ENCODE assay signal across 8 cellular contexts in the genomic region with DNA sequence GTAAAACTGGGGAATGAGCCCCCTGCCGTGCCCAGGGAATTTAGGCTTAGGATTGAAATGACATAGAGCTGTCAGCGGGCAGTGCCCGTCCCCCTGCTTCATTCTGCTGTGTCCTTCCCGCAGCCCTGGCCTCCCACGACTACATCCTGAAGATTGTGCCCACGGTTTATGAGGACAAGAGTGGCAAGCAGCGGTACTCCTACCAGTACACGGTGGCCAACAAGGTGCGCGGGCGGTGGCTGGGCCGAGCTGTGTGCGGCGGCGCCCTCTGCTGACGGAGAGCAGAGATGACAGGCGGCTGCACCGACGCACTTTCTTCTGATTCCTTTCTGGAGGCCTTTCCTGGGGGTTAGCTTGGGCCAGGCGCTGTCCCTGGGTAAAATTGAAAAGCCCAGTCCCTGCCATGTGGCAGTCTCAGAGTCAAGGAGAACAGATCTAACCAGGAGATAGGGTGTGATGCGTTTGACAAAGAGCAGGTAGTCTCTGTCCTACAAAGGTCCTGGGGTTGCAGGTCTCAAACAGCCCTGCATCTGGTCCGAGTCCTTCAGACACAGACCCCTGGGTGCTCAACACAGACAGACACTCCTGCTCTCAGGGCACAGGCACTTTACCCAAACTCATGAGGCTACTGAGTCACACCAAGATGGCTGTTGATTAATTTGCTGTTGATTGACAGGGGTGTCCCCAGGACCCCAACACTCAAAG. TPM values are rescaled to one million over a fixed set of nuclear protein-coding genes. Genes with fewer than 3 reads are reported as not detected.
DNase-seq lines count a peak whose midpoint lies in the region; ATAC-seq and TF ChIP-seq lines count a peak whose summit lies in the region.

No MANE protein-coding gene starts in this region.

- no peaks in the 10 kb centered on the region for H3K79me2 ChIP-seq in GM23338 (replicated peaks; ENCODE audit: insufficient read depth)

- H3K36me3 Mint-ChIP-seq in GM23338 (ENCODE audit: low read depth): peaks cover 45% of the 10 kb centered on the region

- H3K27me3 Mint-ChIP-seq in GM23338 (ENCODE audit: insufficient read depth, low read depth, poor library complexity): peaks cover 6% of the 10 kb centered on the region

- H3F3A ChIP-seq in GM23338 (replicated peaks; ENCODE audit: low read depth): 0 out of 2 replicates have a peak, but pooled peaks cover 3% of the 10 kb centered on the region

- H3K27me3 ChIP-seq in GM23338 (ENCODE audit: insufficient read depth) (no peaks in the 10 kb centered on the region), left lung (no peaks in the 10 kb centered on the region)

- no peak overlapping the region for H3K4me3 Mint-ChIP-seq in GM23338

- no peaks in the 10 kb centered on the region for H3K9me2 ChIP-seq in GM23338 (ENCODE audit: insufficient read depth)

- H2AFZ ChIP-seq in GM23338: no peak overlapping the region

- H3K36me3 ChIP-seq in GM23338 (ENCODE audit: insufficient read depth) (peaks cover 5% of the 10 kb centered on the region; the same call in 1 of the 2 replicates), left lung (peaks cover 0 to 60% of the 10 kb centered on the region in 2 donors)

- peaks cover 15% of the 10 kb centered on the region for H4K20me1 ChIP-seq in GM23338 (replicated peaks; ENCODE audit: insufficient read depth)

- H3K27ac ChIP-seq in GM23338 (ENCODE audit: low read depth): no peak overlapping the region
- peak overlapping the region; percentile 34 to 57 for H3K27ac ChIP-seq in left lung

- peak overlapping the region; percentile 38; the same call in 1 of the 2 replicates for H3K27ac Mint-ChIP-seq in GM23338

- intact Hi-C loops in left lung (cut with DNase I): loop anchor here in 1 of 2 donors (5.0 to 10.0 kb wide), 2 partner anchors 215 to 458 kb away; no protein-coding TSS in a partner anchor

- H3K9me3 ChIP-seq in left lung: no peaks in the 10 kb centered on the region

- H3K4me3 ChIP-seq in GM23338: no peak overlapping the region
- no peak overlapping the region for H3K4me3 ChIP-seq in left lung

- DNase-seq in DMS53 treated with DMSO at 0.1 percent for 48 hours (lab: John Stamatoyannopoulos, UW; ENCODE audit: unreplicated experiment) (peak; percentile 59), GM23338 (ENCODE audit: low spot score) (peak; percentile 79), NCI-H146 treated with DMSO at 0.1 percent for 48 hours (lab: John Stamatoyannopoulos, UW; ENCODE audit: unreplicated experiment) (peak; percentile 18), left lung (peak; percentile 75 to 96)
- DNase-seq in activated CD4-positive, alpha-beta T cell treated with anti-CD3 and anti-CD28 coated beads for 1 hour: peak; percentile 62
- DNase-seq in central memory CD4-positive, alpha-beta T cell: peak; percentile 64
- peak; percentile 75 for DNase-seq in stimulated activated CD4-positive, alpha-beta T cell treated with anti-CD3 and anti-CD28 coated beads, Interleukin-4, amount 100 ng/mL, for 1 hour

- H3K4me1 Mint-ChIP-seq in GM23338: peaks cover 2% of the 10 kb centered on the region; the same call in 1 of the 3 replicates

- H3K4me1 ChIP-seq in GM23338 (ENCODE audit: insufficient read depth): no peaks in the 10 kb centered on the region
- peaks cover 5 to 24% of the 10 kb centered on the region in 2 donors for H3K4me1 ChIP-seq in left lung

- peak; percentile 83 to 94 for TF ChIP-seq CTCF in GM23338 (conservative IDR thresholded peaks at IDR 0.05; ENCODE audit: low read depth in 2 of 2)
- TF ChIP-seq CTCF in left lung (IDR thresholded peaks at IDR 0.05): peak; percentile 91

- no peak overlapping the region for H3K4me2 ChIP-seq in GM23338

- ATAC-seq in GM23338 (peak; percentile 93), left lung (peak; percentile 98), GM21619 (IDR thresholded peaks at IDR 0.05; ENCODE audit: unreplicated experiment) (no peak)

- H3K9me3 Mint-ChIP-seq in GM23338: no peaks in the 10 kb centered on the region

TF ChIP-seq in GM23338, 12 proteins besides CTCF, POLR2A, EP300 and RAD21:
- TF ChIP-seq, protein P1, sequence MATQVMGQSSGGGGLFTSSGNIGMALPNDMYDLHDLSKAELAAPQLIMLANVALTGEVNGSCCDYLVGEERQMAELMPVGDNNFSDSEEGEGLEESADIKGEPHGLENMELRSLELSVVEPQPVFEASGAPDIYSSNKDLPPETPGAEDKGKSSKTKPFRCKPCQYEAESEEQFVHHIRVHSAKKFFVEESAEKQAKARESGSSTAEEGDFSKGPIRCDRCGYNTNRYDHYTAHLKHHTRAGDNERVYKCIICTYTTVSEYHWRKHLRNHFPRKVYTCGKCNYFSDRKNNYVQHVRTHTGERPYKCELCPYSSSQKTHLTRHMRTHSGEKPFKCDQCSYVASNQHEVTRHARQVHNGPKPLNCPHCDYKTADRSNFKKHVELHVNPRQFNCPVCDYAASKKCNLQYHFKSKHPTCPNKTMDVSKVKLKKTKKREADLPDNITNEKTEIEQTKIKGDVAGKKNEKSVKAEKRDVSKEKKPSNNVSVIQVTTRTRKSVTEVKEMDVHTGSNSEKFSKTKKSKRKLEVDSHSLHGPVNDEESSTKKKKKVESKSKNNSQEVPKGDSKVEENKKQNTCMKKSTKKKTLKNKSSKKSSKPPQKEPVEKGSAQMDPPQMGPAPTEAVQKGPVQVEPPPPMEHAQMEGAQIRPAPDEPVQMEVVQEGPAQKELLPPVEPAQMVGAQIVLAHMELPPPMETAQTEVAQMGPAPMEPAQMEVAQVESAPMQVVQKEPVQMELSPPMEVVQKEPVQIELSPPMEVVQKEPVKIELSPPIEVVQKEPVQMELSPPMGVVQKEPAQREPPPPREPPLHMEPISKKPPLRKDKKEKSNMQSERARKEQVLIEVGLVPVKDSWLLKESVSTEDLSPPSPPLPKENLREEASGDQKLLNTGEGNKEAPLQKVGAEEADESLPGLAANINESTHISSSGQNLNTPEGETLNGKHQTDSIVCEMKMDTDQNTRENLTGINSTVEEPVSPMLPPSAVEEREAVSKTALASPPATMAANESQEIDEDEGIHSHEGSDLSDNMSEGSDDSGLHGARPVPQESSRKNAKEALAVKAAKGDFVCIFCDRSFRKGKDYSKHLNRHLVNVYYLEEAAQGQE (IDR thresholded peaks at IDR 0.05; ENCODE audit: unreplicated experiment): no peak
- no peak for TF ChIP-seq NANOG (IDR thresholded peaks at IDR 0.05; ENCODE audit: borderline replicate concordance)
- no peak for TF ChIP-seq STAT1 (IDR thresholded peaks at IDR 0.05; ENCODE audit: unreplicated experiment)
- TF ChIP-seq, protein P2, sequence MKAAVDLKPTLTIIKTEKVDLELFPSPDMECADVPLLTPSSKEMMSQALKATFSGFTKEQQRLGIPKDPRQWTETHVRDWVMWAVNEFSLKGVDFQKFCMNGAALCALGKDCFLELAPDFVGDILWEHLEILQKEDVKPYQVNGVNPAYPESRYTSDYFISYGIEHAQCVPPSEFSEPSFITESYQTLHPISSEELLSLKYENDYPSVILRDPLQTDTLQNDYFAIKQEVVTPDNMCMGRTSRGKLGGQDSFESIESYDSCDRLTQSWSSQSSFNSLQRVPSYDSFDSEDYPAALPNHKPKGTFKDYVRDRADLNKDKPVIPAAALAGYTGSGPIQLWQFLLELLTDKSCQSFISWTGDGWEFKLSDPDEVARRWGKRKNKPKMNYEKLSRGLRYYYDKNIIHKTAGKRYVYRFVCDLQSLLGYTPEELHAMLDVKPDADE (IDR thresholded peaks at IDR 0.05): no peak
- TF ChIP-seq ZNF331 (CRISPR knock-in tag; IDR thresholded peaks at IDR 0.05; ENCODE audit: low read depth): no peak
- 0 out of 2 replicates have a peak, but pooled peaks have one; percentile 11 for TF ChIP-seq POLR2AphosphoS5 (IDR thresholded peaks at IDR 0.05; ENCODE audit: low read depth)

RNA-seq across cellular contexts. Expression of a gene that starts 26.8 kb away (rescaled TPM):
- total RNA-seq in GM23338 (2014; rRNA removed; shearing (Covaris generic)): 30.9 and 69.2 TPM in 2 replicates
- 148 and 160 TPM in 2 replicates for polyA plus RNA-seq in GM23338 (2016; fragmentation: Nextera tagmentation; extraction: Ambion mirVana)
- total RNA-seq in left lung: 10 to 100 TPM; 28.3 to 33.7 TPM

RNA-seq across cellular contexts. Expression of a gene that starts 51.1 kb away (rescaled TPM):
- 75.0 and 75.9 TPM in 2 replicates for total RNA-seq in GM23338 (2014; rRNA removed; shearing (Covaris generic))
- polyA plus RNA-seq in GM23338 (2016; fragmentation: Nextera tagmentation; extraction: Ambion mirVana): 217 and 250 TPM in 2 replicates
- total RNA-seq in left lung: 100 to 1,000 TPM; 380 to 385 TPM

Comparison
In these comparisons a context has a peak if more than half of its experiments do, and no peak if none do; other contexts are left out.
1. DNase-seq: peak in every context shown above with its lines; median percentile 86 in left lung; 79 in GM23338; 75 in stimulated activated CD4-positive, alpha-beta T cell treated with anti-CD3 and anti-CD28 coated beads, Interleukin-4, amount 100 ng/mL, for 1 hour; 64 in central memory CD4-positive, alpha-beta T cell; 62 in activated CD4-positive, alpha-beta T cell treated with anti-CD3 and anti-CD28 coated beads for 1 hour; 59 in DMS53 treated with DMSO at 0.1 percent for 48 hours; 18 in NCI-H146 treated with DMSO at 0.1 percent for 48 hours.